Comparison of ENCODE assay signal across 20 cellular contexts in genomic region chr1:113147073-113147625, GRCh38.
DNase-seq lines count a peak whose midpoint lies in the region; ATAC-seq, FAIRE-seq and TF ChIP-seq lines count a peak whose summit lies in the region.
"Had no signal": no experiment of that assay in that cellular context is flagged by ENCODE, and none has a peak within 500 bp of the region (broad histone marks: within the 10 kb centered on the region; RNA-seq: fewer than 3 reads in every experiment).

No MANE protein-coding gene starts in this region.

- peaks cover 32% of the 10 kb centered on the region for H3K4me1 ChIP-seq in DND-41 (ENCODE audit: insufficient read depth, low read length)
- peaks cover 30% of the 10 kb centered on the region for H3K4me1 ChIP-seq in Loucy (ENCODE audit: insufficient read depth, low read length, poor library complexity, severe bottlenecking)
- H3K4me1 ChIP-seq in HepG2 (ENCODE audit: insufficient read depth, low read length) = peaks cover 39% of the 10 kb centered on the region
- H3K4me1 ChIP-seq: pancreas had no signal

- in situ Hi-C loops in HepG2 (cut with HindIII; ENCODE audit: extremely low pct_ligation_motif_present, low pct_unique_long_range_greater_than_20kb) = loop anchor here (10.0 kb wide), 1 partner anchor 248 kb away; the partner anchor contains the start of gene MAGI3

- no peak for TF ChIP-seq RAD21 in HepG2 (CRISPR knock-in tag; IDR thresholded peaks at IDR 0.05)

- no peak overlapping the region for H3K4me3 Mint-ChIP-seq in stimulated activated effector memory CD8-positive, alpha-beta T cell treated with anti-CD3 and anti-CD28 coated beads, Interleukin-12 subunit alpha, Interleukin-12 subunit beta, amount 100 ng/mL, for 72 hours
- H3K4me3 Mint-ChIP-seq in effector memory CD8-positive, alpha-beta T cell = no peak overlapping the region
- H3K4me3 Mint-ChIP-seq in activated CD8-positive, alpha-beta memory T cell treated with anti-CD3 and anti-CD28 coated beads, Interleukin-2, amount 10 ng/mL, durations not matched to agents 7 days and 5 days = no peak overlapping the region
- H3K4me3 Mint-ChIP-seq: CD8-positive, alpha-beta memory T cell; naive thymus-derived CD8-positive, alpha-beta T cell had no signal

- H2AFZ ChIP-seq in DND-41 (ENCODE audit: low read depth, low read length) (no peak overlapping the region), Loucy (ENCODE audit: low read length) (no peak overlapping the region), HepG2 (ENCODE audit: low read length) (no peak overlapping the region)

- H3K4me3 ChIP-seq in DND-41 (ENCODE audit: low read depth in 1 of 2, low read length in 2 of 2) = no peak overlapping the region
- no peak overlapping the region for H3K4me3 ChIP-seq in Loucy (ENCODE audit: low read length, poor library complexity, severe bottlenecking)
- peak overlapping the region; percentile 33 to 64 (median 44); a peak in 4 of 6 replicates for H3K4me3 ChIP-seq in HepG2 (replicated peaks in 1 of 3; ENCODE audit: insufficient read depth in 1 of 3, low read depth in 2 of 3, low read length in 3 of 3)
- H3K4me3 ChIP-seq: pancreas, sigmoid colon had no signal

- intact Hi-C loops in HepG2 (cut with micrococcal nuclease; ENCODE audit: unreplicated experiment) = loop anchor here (2.0 to 5.0 kb wide), 2 partner anchors 70 to 242 kb away; no protein-coding TSS in a partner anchor

- H3K27ac ChIP-seq in DND-41 (ENCODE audit: low read length) (peak overlapping the region; percentile 50; the same call in 1 of the 2 replicates), HepG2 (ENCODE audit: extremely low read length, insufficient read depth, low read length) (peak overlapping the region; percentile 81)
- H3K27ac ChIP-seq: pancreas, sigmoid colon had no signal

- H3K9ac ChIP-seq in DND-41 (ENCODE audit: low read depth, low read length) (no peak overlapping the region), Loucy (ENCODE audit: low read depth, low read length, poor library complexity, severe bottlenecking) (no peak overlapping the region), HepG2 (ENCODE audit: insufficient read depth, low read depth, low read length) (peak overlapping the region; percentile 67)

- FAIRE-seq in HepG2 (lab: Jason Lieb, UNC) = no peak
- FAIRE-seq: GM12891, GM19239, pancreas had no signal

- 75% methylated on average over 1 of the region's 3 CpGs for WGBS in HepG2 (ENCODE audit: low lambda C conversion rate)

- peaks cover 7% of the 10 kb centered on the region for H4K20me1 ChIP-seq in DND-41 (ENCODE audit: insufficient read depth, low read length)
- H4K20me1 ChIP-seq in Loucy (ENCODE audit: insufficient read depth, low read length, poor library complexity, severe bottlenecking) = no peaks in the 10 kb centered on the region
- no peaks in the 10 kb centered on the region for H4K20me1 ChIP-seq in HepG2 (ENCODE audit: insufficient read depth, low read length)

- H3K4me2 ChIP-seq in DND-41 (ENCODE audit: insufficient read depth, low read length) = peak overlapping the region; percentile 37
- peak overlapping the region; percentile 30 for H3K4me2 ChIP-seq in Loucy (ENCODE audit: low read depth, low read length, poor library complexity, severe bottlenecking)
- peak overlapping the region; percentile 95 for H3K4me2 ChIP-seq in HepG2 (ENCODE audit: low read depth, low read length)

- no TSS peak for BruUV-seq in HepG2 (replicated peaks; lab: Mats Ljungman, UMichigan)

- H3K9me3 Mint-ChIP-seq in stimulated activated effector memory CD8-positive, alpha-beta T cell treated with anti-CD3 and anti-CD28 coated beads, Interleukin-12 subunit alpha, Interleukin-12 subunit beta, amount 100 ng/mL, for 72 hours = no peaks in the 10 kb centered on the region
- no peaks in the 10 kb centered on the region for H3K9me3 Mint-ChIP-seq in effector memory CD8-positive, alpha-beta T cell
- no peaks in the 10 kb centered on the region for H3K9me3 Mint-ChIP-seq in activated CD8-positive, alpha-beta memory T cell treated with anti-CD3 and anti-CD28 coated beads, Interleukin-2, amount 10 ng/mL, durations not matched to agents 7 days and 5 days (ENCODE audit: low read depth)
- H3K9me3 Mint-ChIP-seq: CD8-positive, alpha-beta memory T cell; naive thymus-derived CD8-positive, alpha-beta T cell had no signal

- TF ChIP-seq CTCF in DND-41 (IDR thresholded peaks at IDR 0.05; ENCODE audit: borderline replicate concordance, extremely low read depth, low read length, poor library complexity, severe bottlenecking) = peak; percentile 19
- no peak for TF ChIP-seq CTCF in Loucy (conservative IDR thresholded peaks at IDR 0.05; ENCODE audit: low read length)
- TF ChIP-seq CTCF in HepG2 (CRISPR knock-in tag; IDR thresholded peaks at IDR 0.05) = no peak

- TF ChIP-seq POLR2A in HepG2 (IDR thresholded peaks at IDR 0.05; ENCODE audit: insufficient read depth in 1 of 2, low read depth in 2 of 2, low read length in 2 of 2) = no peak

- CTCF ChIA-PET in HepG2 (lab: Yijun Ruan, JAX; ENCODE audit: low intra/inter-chr PET ratio, low total read pairs) (no interaction called here), HEK293T (lab: Yijun Ruan, JAX) (no interaction called here)
- CTCF ChIA-PET in activated CD8-positive, alpha-beta memory T cell treated with anti-CD3 and anti-CD28 coated beads, Interleukin-2, amount 10 ng/mL, durations not matched to agents 7 days and 5 days (lab: Charles Lee) = interaction anchor here (0.9 kb wide), 1 partner anchor 14 kb away, joined by 3 read pairs; no protein-coding TSS in a partner anchor

- POLR2A ChIA-PET in HepG2 (lab: Yijun Ruan, JAX) = interaction anchor here (1.2 to 1.6 kb wide), 2 partner anchors 246 to 612 kb away, joined by 3 read pairs; partner anchors contain the start of gene PHTF1
- POLR2A ChIA-PET in HEK293T (lab: Yijun Ruan, JAX) = interaction anchor here (0.9 to 1.3 kb wide), 2 partner anchors 243 to 665 kb away, joined by 3 read pairs; partner anchors contain the start of genes MAGI3 and RSBN1

- H3K27me3 ChIP-seq in DND-41 (ENCODE audit: insufficient read depth, low read length, poor library complexity) (no peaks in the 10 kb centered on the region), Loucy (ENCODE audit: insufficient read depth, low read length, poor library complexity, severe bottlenecking) (no peaks in the 10 kb centered on the region), HepG2 (ENCODE audit: control insufficient read depth in 1 of 2, insufficient read depth in 2 of 2, low read length in 2 of 2) (no peaks in the 10 kb centered on the region)
- H3K27me3 ChIP-seq: pancreas, sigmoid colon had no signal

- no peaks in the 10 kb centered on the region for H3K36me3 ChIP-seq in DND-41 (ENCODE audit: insufficient read depth, low read length)
- H3K36me3 ChIP-seq in Loucy (ENCODE audit: insufficient read depth, low read length) = no peaks in the 10 kb centered on the region
- no peaks in the 10 kb centered on the region for H3K36me3 ChIP-seq in HepG2 (replicated peaks in 1 of 2; ENCODE audit: control insufficient read depth in 1 of 2, insufficient read depth in 2 of 2, low read length in 2 of 2)
- H3K36me3 ChIP-seq: pancreas, sigmoid colon had no signal

- H3K9me3 ChIP-seq in DND-41 (ENCODE audit: insufficient read depth, low read length, severe bottlenecking) (no peaks in the 10 kb centered on the region), Loucy (ENCODE audit: insufficient read depth, low read depth, low read length) (no peaks in the 10 kb centered on the region), HepG2 (ENCODE audit: low read length) (no peaks in the 10 kb centered on the region)
- H3K9me3 ChIP-seq: pancreas, sigmoid colon had no signal

- H3K27me3 Mint-ChIP-seq in effector memory CD8-positive, alpha-beta T cell = no peaks in the 10 kb centered on the region
- no peaks in the 10 kb centered on the region for H3K27me3 Mint-ChIP-seq in activated CD8-positive, alpha-beta memory T cell treated with anti-CD3 and anti-CD28 coated beads, Interleukin-2, amount 10 ng/mL, durations not matched to agents 7 days and 5 days

- H3F3A ChIP-seq in Loucy (ENCODE audit: low read depth) = no peaks in the 10 kb centered on the region

- no peaks in the 10 kb centered on the region for H3K79me2 ChIP-seq in DND-41 (ENCODE audit: insufficient read depth, low read length)
- H3K79me2 ChIP-seq in Loucy (ENCODE audit: insufficient read depth, low read length) = no peaks in the 10 kb centered on the region
- H3K79me2 ChIP-seq in HepG2 (ENCODE audit: insufficient read depth, low read length) = no peaks in the 10 kb centered on the region

- H3K36me3 Mint-ChIP-seq in stimulated activated effector memory CD8-positive, alpha-beta T cell treated with anti-CD3 and anti-CD28 coated beads, Interleukin-12 subunit alpha, Interleukin-12 subunit beta, amount 100 ng/mL, for 72 hours = no peaks in the 10 kb centered on the region
- H3K36me3 Mint-ChIP-seq in effector memory CD8-positive, alpha-beta T cell (ENCODE audit: insufficient read depth) = no peaks in the 10 kb centered on the region
- no peaks in the 10 kb centered on the region for H3K36me3 Mint-ChIP-seq in activated CD8-positive, alpha-beta memory T cell treated with anti-CD3 and anti-CD28 coated beads, Interleukin-2, amount 10 ng/mL, durations not matched to agents 7 days and 5 days

- H3K4me1 Mint-ChIP-seq in stimulated activated effector memory CD8-positive, alpha-beta T cell treated with anti-CD3 and anti-CD28 coated beads, Interleukin-12 subunit alpha, Interleukin-12 subunit beta, amount 100 ng/mL, for 72 hours = peaks cover 16% of the 10 kb centered on the region
- H3K4me1 Mint-ChIP-seq in effector memory CD8-positive, alpha-beta T cell (ENCODE audit: low read depth in 2 of 2) = peaks cover 8 to 10% of the 10 kb centered on the region in 2 donors
- peaks cover 25% of the 10 kb centered on the region for H3K4me1 Mint-ChIP-seq in activated CD8-positive, alpha-beta memory T cell treated with anti-CD3 and anti-CD28 coated beads, Interleukin-2, amount 10 ng/mL, durations not matched to agents 7 days and 5 days

- no peak for DNase-seq in DND-41
- DNase-seq in HepG2 (ENCODE audit: low spot score) = no peak
- no peak for DNase-seq in stimulated activated effector memory CD8-positive, alpha-beta T cell treated with anti-CD3 and anti-CD28 coated beads, Interleukin-12 subunit alpha, Interleukin-12 subunit beta, amount 100 ng/mL, for 72 hours (ENCODE audit: low spot score in 2 of 2)
- DNase-seq in effector memory CD8-positive, alpha-beta T cell = no peak
- no peak for DNase-seq in HEK293T (ENCODE audit: extremely low spot score)
- DNase-seq in activated CD8-positive, alpha-beta memory T cell treated with anti-CD3 and anti-CD28 coated beads, Interleukin-2, amount 10 ng/mL, durations not matched to agents 7 days and 5 days = no peak
- DNase-seq: anterior cingulate cortex, DMS53, glutamatergic neuron, NCI-H1105 treated with DMSO at 0.1 percent for 48 hours, NCI-H2029 treated with DMSO at 0.1 percent for 48 hours, pancreas, PC-3, SHP77 treated with DMSO at 0.1 percent for 48 hours, sigmoid colon had no signal

- ATAC-seq in DND-41 (ENCODE audit: insufficient read depth, low read depth) (no peak), HepG2 (peak; percentile 44; the same call in 2 of the 3 replicates)
- ATAC-seq in stimulated activated effector memory CD8-positive, alpha-beta T cell treated with anti-CD3 and anti-CD28 coated beads, Interleukin-12 subunit alpha, Interleukin-12 subunit beta, amount 100 ng/mL, for 72 hours = peak; percentile 33
- ATAC-seq in effector memory CD8-positive, alpha-beta T cell (replicated peaks) = no peak
- ATAC-seq in activated CD8-positive, alpha-beta memory T cell treated with anti-CD3 and anti-CD28 coated beads, Interleukin-2, amount 10 ng/mL, durations not matched to agents 7 days and 5 days = no peak
- ATAC-seq: pancreas had no signal

- H3K9me2 ChIP-seq in Loucy (replicated peaks; ENCODE audit: low read depth, low read length) = no peaks in the 10 kb centered on the region

- H3K27ac Mint-ChIP-seq in stimulated activated effector memory CD8-positive, alpha-beta T cell treated with anti-CD3 and anti-CD28 coated beads, Interleukin-12 subunit alpha, Interleukin-12 subunit beta, amount 100 ng/mL, for 72 hours = no peak overlapping the region
- peak overlapping the region in 1 of 2 donors; percentile 12 for H3K27ac Mint-ChIP-seq in effector memory CD8-positive, alpha-beta T cell
- H3K27ac Mint-ChIP-seq in activated CD8-positive, alpha-beta memory T cell treated with anti-CD3 and anti-CD28 coated beads, Interleukin-2, amount 10 ng/mL, durations not matched to agents 7 days and 5 days = no peak overlapping the region

- TF ChIP-seq EP300 in HepG2 (IDR thresholded peaks at IDR 0.05; ENCODE audit: low read depth in 2 of 2, low read length in 2 of 2) (no peak), HepG2 (CRISPR knock-in tag; IDR thresholded peaks at IDR 0.05; ENCODE audit: borderline replicate concordance) (no peak)

Comparison
In these comparisons a context has a peak if more than half of its experiments do, and no peak if none do; other contexts are left out.
1. ATAC-seq: peak in HepG2 (single experiment) and stimulated activated effector memory CD8-positive, alpha-beta T cell treated with anti-CD3 and anti-CD28 coated beads, Interleukin-12 subunit alpha, Interleukin-12 subunit beta, amount 100 ng/mL, for 72 hours (single experiment); none in DND-41 (single experiment), effector memory CD8-positive, alpha-beta T cell (single experiment) and activated CD8-positive, alpha-beta memory T cell treated with anti-CD3 and anti-CD28 coated beads, Interleukin-2, amount 10 ng/mL, durations not matched to agents 7 days and 5 days (single experiment).
2. H3K4me2 ChIP-seq: peak in every context shown above with its lines; median percentile 95 in HepG2; 37 in DND-41; 30 in Loucy.
3. H3K4me3 ChIP-seq: peak in HepG2 (3 of 3); none in DND-41 (0 of 2) and Loucy (single experiment).